ENCODE assay signal across 19 cellular contexts in the genomic region with DNA sequence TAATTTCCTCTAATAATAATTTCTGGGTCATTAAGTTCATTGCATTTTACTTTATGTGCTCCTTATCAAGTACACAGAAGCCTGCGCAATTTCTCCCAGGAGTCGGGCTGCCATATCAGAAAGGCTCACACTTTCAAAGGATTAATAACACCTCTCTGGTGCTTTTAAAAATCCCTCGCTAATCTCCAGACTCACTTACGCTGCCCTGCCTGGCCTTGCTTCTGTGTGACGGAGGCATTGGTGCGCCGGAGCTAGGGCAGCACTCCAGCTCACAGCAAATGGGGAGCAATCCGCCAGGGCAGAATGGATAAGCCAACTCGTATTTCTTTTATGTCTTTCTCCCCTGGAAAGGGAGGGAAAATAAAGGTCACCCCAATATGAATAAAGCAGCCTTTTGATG.
"Had no signal": no experiment of that assay in that cellular context is flagged by ENCODE, and none has a peak within 500 bp of the region (broad histone marks: within the 10 kb centered on the region; RNA-seq: fewer than 3 reads in every experiment).

No MANE protein-coding gene starts in this region.

- H3K4me3 ChIP-seq: body of pancreas, dorsolateral prefrontal cortex, lower lobe of right lung had no signal

- H3K27ac ChIP-seq: body of pancreas, dorsolateral prefrontal cortex, epithelial cell of prostate, lower lobe of right lung, parathyroid adenoma had no signal

- H2AFZ ChIP-seq: parathyroid adenoma had no signal

- H3K36me3 ChIP-seq: lower lobe of right lung had no signal

- H3K79me2 ChIP-seq: parathyroid adenoma had no signal

- ATAC-seq: activated CD4-positive, CD25-positive, alpha-beta regulatory T cell treated with anti-CD3 and anti-CD28 coated beads, Interleukin-2, amount 50 U/mL, for 24 hours; activated CD8-positive, alpha-beta T cell treated with anti-CD3 and anti-CD28 coated beads, Interleukin-2, amount 10 ng/mL, durations not matched to agents 7 days and 5 days; body of pancreas; lower lobe of right lung; naive thymus-derived CD8-positive, alpha-beta T cell; stimulated activated naive CD8-positive, alpha-beta T cell treated with anti-CD3 and anti-CD28 coated beads, Interleukin-15, amount 100 ng/mL, for 72 hours had no signal

- H3K4me1 ChIP-seq: body of pancreas, lower lobe of right lung, parathyroid adenoma had no signal

- H3K9me3 ChIP-seq: body of pancreas, lower lobe of right lung had no signal

- H3K27me3 ChIP-seq: body of pancreas, dorsolateral prefrontal cortex had no signal

- FAIRE-seq: colon had no signal

- H3K9ac ChIP-seq: parathyroid adenoma had no signal

- DNase-seq: activated CD4-positive, alpha-beta T cell treated with anti-CD3 and anti-CD28 coated beads, Interleukin-2, amount 10 ng/mL, durations not matched to agents 7 days and 5 days; activated CD8-positive, alpha-beta T cell treated with anti-CD3 and anti-CD28 coated beads, Interleukin-2, amount 10 ng/mL, durations not matched to agents 7 days and 5 days; activated naive CD4-positive, alpha-beta T cell treated with Interleukin-2 at 50 U/mL for 16 hours; activated naive CD8-positive, alpha-beta T cell treated with anti-CD3 and anti-CD28 coated beads, Interleukin-2, amount 10 ng/mL, durations not matched to agents 7 days and 5 days; activated T-cell treated with anti-CD3 and anti-CD28 coated beads, Interleukin-2, amount 50 U/mL, for 24 hours; body of pancreas; central memory CD4-positive, alpha-beta T cell; dorsolateral prefrontal cortex; endodermal cell; foreskin melanocyte; lower lobe of right lung; naive thymus-derived CD8-positive, alpha-beta T cell; stimulated activated CD4-positive, alpha-beta T cell treated with anti-CD3 and anti-CD28 coated beads, Interleukin-15, amount 100 ng/mL, for 24 hours; stimulated activated CD4-positive, alpha-beta T cell treated with anti-CD3 and anti-CD28 coated beads, Interleukin-4, amount 100 ng/mL, for 1 hour; stimulated activated naive CD8-positive, alpha-beta T cell treated with anti-CD3 and anti-CD28 coated beads, Interleukin-15, amount 100 ng/mL, for 72 hours had no signal
